1 cellular context compared by ENCODE assay signal in the genomic region with DNA sequence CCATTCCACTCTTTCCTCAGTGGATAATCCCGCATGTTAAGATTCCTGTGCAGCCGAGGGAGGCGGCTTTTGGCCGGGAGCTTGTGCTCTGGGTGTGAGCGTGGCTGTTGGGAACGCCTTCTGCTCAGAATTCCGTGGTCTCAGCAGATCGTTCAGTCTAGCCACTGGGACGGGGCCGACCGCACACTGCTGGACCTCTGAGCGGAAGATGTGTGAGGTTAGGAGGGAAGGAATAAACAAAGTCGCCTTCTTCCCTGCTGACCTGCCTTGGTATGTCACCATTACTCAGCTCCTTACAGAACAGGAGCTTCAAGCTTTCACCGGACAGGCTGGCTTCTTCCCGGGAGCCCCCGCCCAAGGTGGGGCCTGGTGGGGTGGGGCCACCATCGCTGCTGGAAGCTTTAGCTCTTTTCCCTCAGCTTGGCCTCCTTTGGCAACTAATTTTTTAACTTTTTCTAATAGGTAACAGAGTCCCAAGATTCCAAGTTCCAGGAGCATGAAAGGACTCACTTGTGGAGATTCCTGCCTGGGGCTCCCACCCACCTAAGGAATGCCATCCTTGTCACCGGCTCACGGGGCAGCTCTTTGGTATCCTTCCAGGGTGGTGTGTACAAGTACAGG.
A peak's percentile ranks its signal among the peaks of the same experiment; 100 is the strongest.
TF ChIP-seq lines count a peak whose summit lies in the region.

No MANE protein-coding gene starts in this region.

TF ChIP-seq in HEK293, 187 proteins besides CTCF, POLR2A, EP300 and RAD21 (continued from another document):
- TF ChIP-seq, protein P1, sequence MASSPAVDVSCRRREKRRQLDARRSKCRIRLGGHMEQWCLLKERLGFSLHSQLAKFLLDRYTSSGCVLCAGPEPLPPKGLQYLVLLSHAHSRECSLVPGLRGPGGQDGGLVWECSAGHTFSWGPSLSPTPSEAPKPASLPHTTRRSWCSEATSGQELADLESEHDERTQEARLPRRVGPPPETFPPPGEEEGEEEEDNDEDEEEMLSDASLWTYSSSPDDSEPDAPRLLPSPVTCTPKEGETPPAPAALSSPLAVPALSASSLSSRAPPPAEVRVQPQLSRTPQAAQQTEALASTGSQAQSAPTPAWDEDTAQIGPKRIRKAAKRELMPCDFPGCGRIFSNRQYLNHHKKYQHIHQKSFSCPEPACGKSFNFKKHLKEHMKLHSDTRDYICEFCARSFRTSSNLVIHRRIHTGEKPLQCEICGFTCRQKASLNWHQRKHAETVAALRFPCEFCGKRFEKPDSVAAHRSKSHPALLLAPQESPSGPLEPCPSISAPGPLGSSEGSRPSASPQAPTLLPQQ (tag by site-specific recombination; IDR thresholded peaks at IDR 0.05): peak; percentile 65
- TF ChIP-seq ZNF549 (tag by site-specific recombination; IDR thresholded peaks at IDR 0.05): no peak
- TF ChIP-seq KLF8 (tag by site-specific recombination; IDR thresholded peaks at IDR 0.05): 0 out of 2 replicates have a peak, but pooled peaks have one; percentile 35
- TF ChIP-seq KLF1 (tag by site-specific recombination; IDR thresholded peaks at IDR 0.05): peak; percentile 87
- no peak for TF ChIP-seq ZNF211 (tag by site-specific recombination; IDR thresholded peaks at IDR 0.05; ENCODE audit: low read depth)
- TF ChIP-seq ZNF335 (tag by site-specific recombination; conservative IDR thresholded peaks at IDR 0.05): peak; percentile 50; the same call in 1 of the 2 replicates
- TF ChIP-seq ZNF600 (tag by site-specific recombination; IDR thresholded peaks at IDR 0.05): 0 out of 2 replicates have a peak, but pooled peaks have one; percentile 40
- TF ChIP-seq SP7 (tag by site-specific recombination; IDR thresholded peaks at IDR 0.05): peak; percentile 29; the same call in 1 of the 2 replicates
- TF ChIP-seq ZBTB17 (tag by site-specific recombination; IDR thresholded peaks at IDR 0.05): peak; percentile 82
- TF ChIP-seq GLIS2 (tag by site-specific recombination; IDR thresholded peaks at IDR 0.05): peak; percentile 48; the same call in 1 of the 2 replicates
- TF ChIP-seq GLIS1 (tag by site-specific recombination; IDR thresholded peaks at IDR 0.05): 0 out of 2 replicates have a peak, but pooled peaks have one; percentile 8
- no peak for TF ChIP-seq ZNF585B (tag by site-specific recombination; IDR thresholded peaks at IDR 0.05)
- TF ChIP-seq KLF9 (tag by site-specific recombination; IDR thresholded peaks at IDR 0.05; ENCODE audit: low read depth): no peak
- peak; percentile 25; the same call in 1 of the 2 replicates for TF ChIP-seq SP2 (tag by site-specific recombination; IDR thresholded peaks at IDR 0.05)
- peak; percentile 59; the same call in 1 of the 2 replicates for TF ChIP-seq ZFP69B (tag by site-specific recombination; IDR thresholded peaks at IDR 0.05)
- TF ChIP-seq TCF7L2 (IDR thresholded peaks at IDR 0.05; ENCODE audit: borderline replicate concordance, low read depth, low read length): no peak
- 0 out of 2 replicates have a peak, but pooled peaks have one; percentile 28 for TF ChIP-seq ZBTB20 (tag by site-specific recombination; IDR thresholded peaks at IDR 0.05)
- no peak for TF ChIP-seq ZNF433 (tag by site-specific recombination; IDR thresholded peaks at IDR 0.05; ENCODE audit: low read depth)
- TF ChIP-seq ZNF341 (tag by site-specific recombination; IDR thresholded peaks at IDR 0.05; ENCODE audit: low read depth): peak; percentile 82
- TF ChIP-seq SETDB1 (IDR thresholded peaks at IDR 0.05; ENCODE audit: insufficient read length, low read length): no peak
- TF ChIP-seq ZNF174 (tag by site-specific recombination; IDR thresholded peaks at IDR 0.05): no peak
- TF ChIP-seq, protein P2, sequence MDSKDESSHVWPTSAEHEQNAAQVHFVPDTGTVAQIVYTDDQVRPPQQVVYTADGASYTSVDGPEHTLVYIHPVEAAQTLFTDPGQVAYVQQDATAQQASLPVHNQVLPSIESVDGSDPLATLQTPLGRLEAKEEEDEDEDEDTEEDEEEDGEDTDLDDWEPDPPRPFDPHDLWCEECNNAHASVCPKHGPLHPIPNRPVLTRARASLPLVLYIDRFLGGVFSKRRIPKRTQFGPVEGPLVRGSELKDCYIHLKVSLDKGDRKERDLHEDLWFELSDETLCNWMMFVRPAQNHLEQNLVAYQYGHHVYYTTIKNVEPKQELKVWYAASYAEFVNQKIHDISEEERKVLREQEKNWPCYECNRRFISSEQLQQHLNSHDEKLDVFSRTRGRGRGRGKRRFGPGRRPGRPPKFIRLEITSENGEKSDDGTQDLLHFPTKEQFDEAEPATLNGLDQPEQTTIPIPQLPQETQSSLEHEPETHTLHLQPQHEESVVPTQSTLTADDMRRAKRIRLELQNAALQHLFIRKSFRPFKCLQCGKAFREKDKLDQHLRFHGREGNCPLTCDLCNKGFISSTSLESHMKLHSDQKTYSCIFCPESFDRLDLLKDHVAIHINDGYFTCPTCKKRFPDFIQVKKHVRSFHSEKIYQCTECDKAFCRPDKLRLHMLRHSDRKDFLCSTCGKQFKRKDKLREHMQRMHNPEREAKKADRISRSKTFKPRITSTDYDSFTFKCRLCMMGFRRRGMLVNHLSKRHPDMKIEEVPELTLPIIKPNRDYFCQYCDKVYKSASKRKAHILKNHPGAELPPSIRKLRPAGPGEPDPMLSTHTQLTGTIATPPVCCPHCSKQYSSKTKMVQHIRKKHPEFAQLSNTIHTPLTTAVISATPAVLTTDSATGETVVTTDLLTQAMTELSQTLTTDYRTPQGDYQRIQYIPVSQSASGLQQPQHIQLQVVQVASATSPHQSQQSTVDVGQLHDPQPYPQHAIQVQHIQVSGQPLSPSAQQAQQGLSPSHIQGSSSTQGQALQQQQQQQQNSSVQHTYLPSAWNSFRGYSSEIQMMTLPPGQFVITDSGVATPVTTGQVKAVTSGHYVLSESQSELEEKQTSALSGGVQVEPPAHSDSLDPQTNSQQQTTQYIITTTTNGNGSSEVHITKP (tag by site-specific recombination; IDR thresholded peaks at IDR 0.05): 0 out of 2 replicates have a peak, but pooled peaks have one; percentile 45
- TF ChIP-seq SP3 (tag by site-specific recombination; IDR thresholded peaks at IDR 0.05): peak; percentile 49; the same call in 1 of the 2 replicates
- TF ChIP-seq, protein P3, sequence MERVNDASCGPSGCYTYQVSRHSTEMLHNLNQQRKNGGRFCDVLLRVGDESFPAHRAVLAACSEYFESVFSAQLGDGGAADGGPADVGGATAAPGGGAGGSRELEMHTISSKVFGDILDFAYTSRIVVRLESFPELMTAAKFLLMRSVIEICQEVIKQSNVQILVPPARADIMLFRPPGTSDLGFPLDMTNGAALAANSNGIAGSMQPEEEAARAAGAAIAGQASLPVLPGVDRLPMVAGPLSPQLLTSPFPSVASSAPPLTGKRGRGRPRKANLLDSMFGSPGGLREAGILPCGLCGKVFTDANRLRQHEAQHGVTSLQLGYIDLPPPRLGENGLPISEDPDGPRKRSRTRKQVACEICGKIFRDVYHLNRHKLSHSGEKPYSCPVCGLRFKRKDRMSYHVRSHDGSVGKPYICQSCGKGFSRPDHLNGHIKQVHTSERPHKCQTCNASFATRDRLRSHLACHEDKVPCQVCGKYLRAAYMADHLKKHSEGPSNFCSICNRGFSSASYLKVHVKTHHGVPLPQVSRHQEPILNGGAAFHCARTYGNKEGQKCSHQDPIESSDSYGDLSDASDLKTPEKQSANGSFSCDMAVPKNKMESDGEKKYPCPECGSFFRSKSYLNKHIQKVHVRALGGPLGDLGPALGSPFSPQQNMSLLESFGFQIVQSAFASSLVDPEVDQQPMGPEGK (tag by site-specific recombination; IDR thresholded peaks at IDR 0.05): peak; percentile 62
